Comparison of ENCODE assay signal across 1 cellular context in the genomic region with DNA sequence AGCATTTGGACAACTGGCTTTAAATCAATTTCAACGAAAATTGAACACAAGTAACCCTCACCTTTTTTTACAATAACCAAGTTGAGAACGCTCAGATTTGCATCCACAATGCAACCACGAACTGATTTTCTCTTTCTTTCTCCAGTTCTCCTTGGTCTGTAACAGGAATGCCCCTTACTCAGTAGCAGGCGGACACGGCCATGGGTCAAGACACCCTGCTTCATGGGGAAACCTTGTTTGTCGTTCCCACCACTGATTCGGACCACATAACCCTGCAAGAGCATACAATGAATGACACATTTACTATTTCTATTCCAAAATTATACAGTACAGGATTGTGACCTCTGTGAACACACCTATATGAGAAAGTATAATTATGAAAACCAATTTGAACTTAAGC.
TF ChIP-seq lines count a peak whose summit lies in the region.

No MANE protein-coding gene starts in this region.

TF ChIP-seq in GM23338, 12 proteins besides CTCF, POLR2A, EP300 and RAD21 (continued from another document):
- TF ChIP-seq, protein P1, sequence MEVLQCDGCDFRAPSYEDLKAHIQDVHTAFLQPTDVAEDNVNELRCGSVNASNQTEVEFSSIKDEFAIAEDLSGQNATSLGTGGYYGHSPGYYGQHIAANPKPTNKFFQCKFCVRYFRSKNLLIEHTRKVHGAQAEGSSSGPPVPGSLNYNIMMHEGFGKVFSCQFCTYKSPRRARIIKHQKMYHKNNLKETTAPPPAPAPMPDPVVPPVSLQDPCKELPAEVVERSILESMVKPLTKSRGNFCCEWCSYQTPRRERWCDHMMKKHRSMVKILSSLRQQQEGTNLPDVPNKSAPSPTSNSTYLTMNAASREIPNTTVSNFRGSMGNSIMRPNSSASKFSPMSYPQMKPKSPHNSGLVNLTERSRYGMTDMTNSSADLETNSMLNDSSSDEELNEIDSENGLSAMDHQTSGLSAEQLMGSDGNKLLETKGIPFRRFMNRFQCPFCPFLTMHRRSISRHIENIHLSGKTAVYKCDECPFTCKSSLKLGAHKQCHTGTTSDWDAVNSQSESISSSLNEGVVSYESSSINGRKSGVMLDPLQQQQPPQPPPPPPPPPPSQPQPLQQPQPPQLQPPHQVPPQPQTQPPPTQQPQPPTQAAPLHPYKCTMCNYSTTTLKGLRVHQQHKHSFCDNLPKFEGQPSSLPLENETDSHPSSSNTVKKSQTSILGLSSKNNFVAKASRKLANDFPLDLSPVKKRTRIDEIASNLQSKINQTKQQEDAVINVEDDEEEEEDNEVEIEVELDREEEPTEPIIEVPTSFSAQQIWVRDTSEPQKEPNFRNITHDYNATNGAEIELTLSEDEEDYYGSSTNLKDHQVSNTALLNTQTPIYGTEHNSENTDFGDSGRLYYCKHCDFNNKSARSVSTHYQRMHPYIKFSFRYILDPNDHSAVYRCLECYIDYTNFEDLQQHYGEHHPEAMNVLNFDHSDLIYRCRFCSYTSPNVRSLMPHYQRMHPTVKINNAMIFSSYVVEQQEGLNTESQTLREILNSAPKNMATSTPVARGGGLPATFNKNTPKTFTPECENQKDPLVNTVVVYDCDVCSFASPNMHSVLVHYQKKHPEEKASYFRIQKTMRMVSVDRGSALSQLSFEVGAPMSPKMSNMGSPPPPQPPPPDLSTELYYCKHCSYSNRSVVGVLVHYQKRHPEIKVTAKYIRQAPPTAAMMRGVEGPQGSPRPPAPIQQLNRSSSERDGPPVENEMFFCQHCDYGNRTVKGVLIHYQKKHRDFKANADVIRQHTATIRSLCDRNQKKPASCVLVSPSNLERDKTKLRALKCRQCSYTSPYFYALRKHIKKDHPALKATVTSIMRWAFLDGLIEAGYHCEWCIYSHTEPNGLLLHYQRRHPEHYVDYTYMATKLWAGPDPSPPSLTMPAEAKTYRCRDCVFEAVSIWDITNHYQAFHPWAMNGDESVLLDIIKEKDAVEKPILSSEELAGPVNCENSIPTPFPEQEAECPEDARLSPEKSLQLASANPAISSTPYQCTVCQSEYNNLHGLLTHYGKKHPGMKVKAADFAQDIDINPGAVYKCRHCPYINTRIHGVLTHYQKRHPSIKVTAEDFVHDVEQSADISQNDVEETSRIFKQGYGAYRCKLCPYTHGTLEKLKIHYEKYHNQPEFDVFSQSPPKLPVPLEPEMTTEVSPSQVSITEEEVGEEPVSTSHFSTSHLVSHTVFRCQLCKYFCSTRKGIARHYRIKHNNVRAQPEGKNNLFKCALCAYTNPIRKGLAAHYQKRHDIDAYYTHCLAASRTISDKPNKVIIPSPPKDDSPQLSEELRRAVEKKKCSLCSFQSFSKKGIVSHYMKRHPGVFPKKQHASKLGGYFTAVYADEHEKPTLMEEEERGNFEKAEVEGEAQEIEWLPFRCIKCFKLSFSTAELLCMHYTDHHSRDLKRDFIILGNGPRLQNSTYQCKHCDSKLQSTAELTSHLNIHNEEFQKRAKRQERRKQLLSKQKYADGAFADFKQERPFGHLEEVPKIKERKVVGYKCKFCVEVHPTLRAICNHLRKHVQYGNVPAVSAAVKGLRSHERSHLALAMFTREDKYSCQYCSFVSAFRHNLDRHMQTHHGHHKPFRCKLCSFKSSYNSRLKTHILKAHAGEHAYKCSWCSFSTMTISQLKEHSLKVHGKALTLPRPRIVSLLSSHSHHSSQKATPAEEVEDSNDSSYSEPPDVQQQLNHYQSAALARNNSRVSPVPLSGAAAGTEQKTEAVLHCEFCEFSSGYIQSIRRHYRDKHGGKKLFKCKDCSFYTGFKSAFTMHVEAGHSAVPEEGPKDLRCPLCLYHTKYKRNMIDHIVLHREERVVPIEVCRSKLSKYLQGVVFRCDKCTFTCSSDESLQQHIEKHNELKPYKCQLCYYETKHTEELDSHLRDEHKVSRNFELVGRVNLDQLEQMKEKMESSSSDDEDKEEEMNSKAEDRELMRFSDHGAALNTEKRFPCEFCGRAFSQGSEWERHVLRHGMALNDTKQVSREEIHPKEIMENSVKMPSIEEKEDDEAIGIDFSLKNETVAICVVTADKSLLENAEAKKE (CRISPR knock-in tag; IDR thresholded peaks at IDR 0.05) = no peak
- TF ChIP-seq ZNF331 (CRISPR knock-in tag; IDR thresholded peaks at IDR 0.05; ENCODE audit: low read depth) (no peak), CREB1 (CRISPR knock-in tag; IDR thresholded peaks at IDR 0.05; ENCODE audit: low read depth) (no peak), JUNB (IDR thresholded peaks at IDR 0.05; ENCODE audit: unreplicated experiment) (no peak), EZH2 (IDR thresholded peaks at IDR 0.05; ENCODE audit: low read depth, unreplicated experiment) (no peak), ZNF114 (CRISPR knock-in tag; IDR thresholded peaks at IDR 0.05) (no peak)
- TF ChIP-seq, protein P2, sequence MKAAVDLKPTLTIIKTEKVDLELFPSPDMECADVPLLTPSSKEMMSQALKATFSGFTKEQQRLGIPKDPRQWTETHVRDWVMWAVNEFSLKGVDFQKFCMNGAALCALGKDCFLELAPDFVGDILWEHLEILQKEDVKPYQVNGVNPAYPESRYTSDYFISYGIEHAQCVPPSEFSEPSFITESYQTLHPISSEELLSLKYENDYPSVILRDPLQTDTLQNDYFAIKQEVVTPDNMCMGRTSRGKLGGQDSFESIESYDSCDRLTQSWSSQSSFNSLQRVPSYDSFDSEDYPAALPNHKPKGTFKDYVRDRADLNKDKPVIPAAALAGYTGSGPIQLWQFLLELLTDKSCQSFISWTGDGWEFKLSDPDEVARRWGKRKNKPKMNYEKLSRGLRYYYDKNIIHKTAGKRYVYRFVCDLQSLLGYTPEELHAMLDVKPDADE (IDR thresholded peaks at IDR 0.05) = no peak
